Comparison of ENCODE assay signal across 17 cellular contexts in genomic region chr7:144487906-144488305, GRCh38.
"Had no signal": no experiment of that assay in that cellular context is flagged by ENCODE, and none has a peak within 500 bp of the region (broad histone marks: within the 10 kb centered on the region; RNA-seq: fewer than 3 reads in every experiment).

No MANE protein-coding gene starts in this region.

- H3K9ac ChIP-seq: parathyroid adenoma had no signal

- H3K4me3 ChIP-seq: adrenal gland, colonic mucosa, esophagus squamous epithelium, lung had no signal

- H3K36me3 ChIP-seq: adrenal gland, colonic mucosa, esophagus squamous epithelium, neutrophil had no signal

- H3K9me3 ChIP-seq: adrenal gland, colonic mucosa, esophagus squamous epithelium, neutrophil had no signal

- H3K4me1 ChIP-seq: adrenal gland, colonic mucosa, esophagus squamous epithelium, parathyroid adenoma had no signal

- ATAC-seq: activated CD8-positive, alpha-beta memory T cell treated with anti-CD3 and anti-CD28 coated beads, Interleukin-2, amount 10 ng/mL, durations not matched to agents 7 days and 5 days; stimulated activated effector memory CD8-positive, alpha-beta T cell treated with anti-CD3 and anti-CD28 coated beads, Interleukin-12 subunit alpha, Interleukin-12 subunit beta, amount 100 ng/mL, for 72 hours; T-cell had no signal

- H3K27ac ChIP-seq: adrenal gland, colonic mucosa, esophagus squamous epithelium, neutrophil, parathyroid adenoma, VCaP had no signal

- DNase-seq: activated CD4-positive, alpha-beta T cell treated with anti-CD3 and anti-CD28 coated beads, Interleukin-2, amount 50 U/mL, for 48 hours; activated CD8-positive, alpha-beta memory T cell treated with anti-CD3 and anti-CD28 coated beads, Interleukin-2, amount 10 ng/mL, durations not matched to agents 7 days and 5 days; activated T-cell treated with anti-CD3 and anti-CD28 coated beads, Interleukin-2, amount 50 U/mL, for 24 hours; adrenal gland; colonic mucosa; esophagus squamous epithelium; hippocampal formation; islet precursor cell; midbrain; stimulated activated CD4-positive, alpha-beta T cell treated with anti-CD3 and anti-CD28 coated beads, Interleukin-12 subunit alpha, Interleukin-12 subunit beta, amount 100 ng/mL, for 4 hours; T-cell; T1000 had no signal

- H3K27me3 ChIP-seq: adrenal gland, colonic mucosa, esophagus squamous epithelium, neutrophil had no signal
